In genomic region chr5:93452255-93452654, GRCh38 we compare ENCODE assay signal across 2 cellular contexts.
TF ChIP-seq lines count a peak whose summit lies in the region.

No MANE protein-coding gene starts in this region.

TF ChIP-seq in GM23338, 12 proteins besides CTCF, POLR2A, EP300 and RAD21 (continued from another document):
- TF ChIP-seq REST (IDR thresholded peaks at IDR 0.05; ENCODE audit: unreplicated experiment) (no peak), JUNB (IDR thresholded peaks at IDR 0.05; ENCODE audit: unreplicated experiment) (no peak), EZH2phosphoT487 (IDR thresholded peaks at IDR 0.05; ENCODE audit: unreplicated experiment) (no peak), NANOG (IDR thresholded peaks at IDR 0.05; ENCODE audit: borderline replicate concordance) (no peak), STAT1 (IDR thresholded peaks at IDR 0.05; ENCODE audit: unreplicated experiment) (no peak), CREB1 (CRISPR knock-in tag; IDR thresholded peaks at IDR 0.05; ENCODE audit: low read depth) (no peak), ZNF462 (CRISPR knock-in tag; IDR thresholded peaks at IDR 0.05) (no peak)

TF ChIP-seq in WTC11, 78 proteins besides CTCF, POLR2A, EP300 and RAD21 (continued from another document):
- TF ChIP-seq ARID4B (CRISPR knock-in tag; IDR thresholded peaks at IDR 0.05; ENCODE audit: borderline replicate concordance) (no peak), FOXJ3 (CRISPR knock-in tag; IDR thresholded peaks at IDR 0.05; ENCODE audit: borderline replicate concordance) (no peak), RELA (CRISPR knock-in tag; IDR thresholded peaks at IDR 0.05; ENCODE audit: borderline replicate concordance) (no peak), ATF2 (CRISPR knock-in tag; IDR thresholded peaks at IDR 0.05; ENCODE audit: borderline replicate concordance, low read depth) (no peak), ZNF423 (CRISPR knock-in tag; IDR thresholded peaks at IDR 0.05) (no peak), GABPB1 (CRISPR knock-in tag; IDR thresholded peaks at IDR 0.05) (no peak), EMX1 (CRISPR knock-in tag; IDR thresholded peaks at IDR 0.05) (no peak), TCF7 (CRISPR knock-in tag; IDR thresholded peaks at IDR 0.05; ENCODE audit: low read depth) (no peak), ZNF425 (CRISPR knock-in tag; conservative IDR thresholded peaks at IDR 0.05) (no peak), FOXP4 (CRISPR knock-in tag; IDR thresholded peaks at IDR 0.05) (no peak), E2F4 (CRISPR knock-in tag; IDR thresholded peaks at IDR 0.05; ENCODE audit: borderline replicate concordance, low read depth) (no peak), AFF4 (CRISPR knock-in tag; IDR thresholded peaks at IDR 0.05; ENCODE audit: borderline replicate concordance) (no peak)
